Comparison of ENCODE assay signal across 20 cellular contexts in the genomic region with DNA sequence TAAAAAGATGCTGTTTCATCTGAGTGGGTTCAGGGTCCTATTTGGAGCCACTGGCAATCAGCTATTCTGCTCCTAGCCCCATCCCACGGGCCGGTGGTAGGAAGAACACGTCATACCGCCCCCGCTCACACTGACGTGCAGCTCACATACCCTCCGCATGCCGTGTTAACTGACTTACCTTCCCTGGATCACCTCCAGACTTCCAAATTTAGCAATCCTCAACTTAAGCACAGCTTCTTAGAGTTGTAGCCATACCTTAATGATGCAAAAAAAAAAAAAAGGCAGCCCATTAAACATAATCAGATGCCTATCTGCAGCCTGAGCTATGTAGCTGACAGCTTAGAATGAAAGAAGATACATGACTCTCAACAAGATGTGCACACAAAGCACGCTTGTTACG.
DNase-seq lines count a peak whose midpoint lies in the region; FAIRE-seq and TF ChIP-seq lines count a peak whose summit lies in the region.
"Had no signal": no experiment of that assay in that cellular context is flagged by ENCODE, and none has a peak within 500 bp of the region (broad histone marks: within the 10 kb centered on the region; RNA-seq: fewer than 3 reads in every experiment).

No MANE protein-coding gene starts in this region.

- FAIRE-seq in urothelium cell line (lab: Jason Lieb, UNC), result no peak
- FAIRE-seq: G401.6, GM12892 had no signal

- peak overlapping the region; percentile 49 for H3K27ac Mint-ChIP-seq in chondrocyte (ENCODE audit: unreplicated experiment)
- H3K27ac Mint-ChIP-seq: GM23338 had no signal

- peaks cover 19% of the 10 kb centered on the region for H3K4me1 Mint-ChIP-seq in chondrocyte (ENCODE audit: low read depth)
- H3K4me1 Mint-ChIP-seq: GM23338 had no signal

- no peak for TF ChIP-seq CTCF in chondrocyte (IDR thresholded peaks at IDR 0.05)

- DNase-seq in NCI-H2171 (lab: John Stamatoyannopoulos, UW) (peak; percentile 45), NCI-H2171 treated with DMSO at 0.1 percent for 48 hours (lab: John Stamatoyannopoulos, UW) (no peak), chondrocyte (ENCODE audit: low spot score) (no peak), left kidney (ENCODE audit: low read depth, low spot score) (peak; percentile 20), urothelium cell line (ENCODE audit: low spot score) (peak; percentile 57), AG20443 (ENCODE audit: low spot score) (no peak), epidermal melanocyte (ENCODE audit: insufficient read length, low spot score) (no peak), NCI-H774 (lab: John Stamatoyannopoulos, UW) (no peak)
- DNase-seq: 8988T, COR-L47, DMS53, NCI-H1048, NCI-H146, NCI-H2081 treated with DMSO at 0.1 percent for 48 hours, NCI-H446, NCI-H748 treated with DMSO at 0.1 percent for 48 hours, SHP77 had no signal

- no peaks in the 10 kb centered on the region for H3K27me3 Mint-ChIP-seq in chondrocyte (ENCODE audit: low read depth)

- H3K9me3 Mint-ChIP-seq in chondrocyte (ENCODE audit: low read depth), result no peaks in the 10 kb centered on the region
- H3K9me3 Mint-ChIP-seq: GM23338 had no signal

- no peaks in the 10 kb centered on the region for H3K36me3 Mint-ChIP-seq in chondrocyte (ENCODE audit: low read depth)

- no peak overlapping the region for H3K4me3 Mint-ChIP-seq in chondrocyte (ENCODE audit: unreplicated experiment)
- H3K4me3 Mint-ChIP-seq: GM23338 had no signal

Comparison
In these comparisons a context has a peak if more than half of its experiments do, and no peak if none do; other contexts are left out.
1. DNase-seq: peak in NCI-H2171 (single experiment), left kidney (single experiment) and urothelium cell line (single experiment); none in NCI-H2171 treated with DMSO at 0.1 percent for 48 hours (single experiment), chondrocyte (single experiment), AG20443 (single experiment), epidermal melanocyte (single experiment) and NCI-H774 (single experiment).